In the genomic region with DNA sequence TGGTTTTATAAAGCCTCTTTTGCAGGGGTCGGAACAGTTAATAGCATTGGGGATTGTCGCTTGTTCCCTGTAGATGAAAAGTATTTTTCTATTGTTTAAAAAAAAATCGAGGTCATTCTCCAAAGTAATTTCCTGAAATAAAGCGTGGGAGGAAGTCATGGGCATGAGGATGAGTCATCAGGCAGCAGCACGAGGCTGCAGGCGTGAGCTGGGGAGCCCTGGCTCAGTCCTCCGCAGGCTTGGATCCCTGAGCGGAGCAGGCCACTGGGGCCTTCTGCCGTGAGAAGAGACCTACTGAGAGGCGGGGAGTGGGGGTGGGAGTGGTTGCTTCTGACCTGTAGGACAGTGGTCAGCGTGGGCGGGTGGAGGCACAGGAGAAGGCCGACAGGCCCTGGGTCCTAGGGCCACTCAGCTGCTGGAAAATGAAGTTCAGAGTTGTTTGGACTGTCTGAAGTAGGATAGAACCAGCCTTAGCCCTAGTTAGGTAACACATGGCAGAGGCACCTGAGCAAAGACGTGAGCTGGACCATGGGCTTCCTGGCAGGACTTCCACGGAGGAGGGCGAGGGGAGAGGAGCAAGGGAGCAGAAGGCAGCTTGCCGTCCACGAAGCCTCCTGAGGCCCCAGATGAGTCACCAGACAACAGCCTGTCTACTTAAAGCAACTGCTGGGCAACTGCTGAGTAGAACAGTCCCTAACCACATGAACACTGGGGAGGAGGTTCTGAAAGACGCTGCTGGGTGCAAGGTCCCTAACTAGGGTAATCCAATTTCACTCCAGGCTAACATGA, we compare ENCODE assay signal across 8 cellular contexts. TPM values are rescaled to one million over a fixed set of nuclear protein-coding genes. Genes with fewer than 3 reads are reported as not detected.
DNase-seq lines count a peak whose midpoint lies in the region; ATAC-seq lines count a peak whose summit lies in the region.

No MANE protein-coding gene starts in this region.

- intact Hi-C loops in CD4-positive, alpha-beta memory T cell (cut with micrococcal nuclease), result no loop called here

- H3K4me1 Mint-ChIP-seq in CD4-positive, alpha-beta memory T cell, result peaks cover 23 to 50% (median 32%) of the 10 kb centered on the region in 4 donors
- peaks cover 25% of the 10 kb centered on the region for H3K4me1 Mint-ChIP-seq in T-helper 1 cell treated with Interleukin-12 subunit alpha and Interleukin-12 subunit beta and Interleukin-4 antibody, amounts not matched to agents 30 μg/mL and 1 μg/mL, for 36 hours (ENCODE audit: low read depth)
- H3K4me1 Mint-ChIP-seq in central memory CD8-positive, alpha-beta T cell, result peaks cover 25% of the 10 kb centered on the region

- POLR2A ChIA-PET in CD4-positive, alpha-beta memory T cell (lab: Charles Lee; ENCODE audit: partially characterized antibody), result interaction anchor here (0.6 to 3.6 kb wide), 6 partner anchors 10 to 56 kb away, joined by 3 to 17 read pairs (median 6); a partner anchor contains a TSS

- ATAC-seq in HG02852 (IDR thresholded peaks at IDR 0.05; ENCODE audit: unreplicated experiment), result peak; percentile 72
- no peak for ATAC-seq in central memory CD8-positive, alpha-beta T cell (replicated peaks; ENCODE audit: extremely low read depth, poor library complexity, severe bottlenecking)

- DNase-seq in CD4-positive, alpha-beta memory T cell, result peak; percentile 19 to 68 (median 27)
- DNase-seq in central memory CD8-positive, alpha-beta T cell (ENCODE audit: low spot score in 2 of 2), result no peak
- DNase-seq in left kidney (ENCODE audit: low read depth, low spot score) (peak; percentile 54), NCI-H748 (lab: John Stamatoyannopoulos, UW; ENCODE audit: unreplicated experiment) (no peak), putamen (ENCODE audit: low spot score) (no peak)
- peak; percentile 52 for DNase-seq in stimulated activated CD4-positive, alpha-beta T cell treated with anti-CD3 and anti-CD28 coated beads, Interleukin-4, amount 100 ng/mL, for 24 hours

- H3K4me3 ChIP-seq in CD4-positive, alpha-beta memory T cell (ENCODE audit: low read length in 2 of 2), result no peak overlapping the region

- peaks cover 0 to 6% (median 3%) of the 10 kb centered on the region in 8 donors for H3K9me3 Mint-ChIP-seq in CD4-positive, alpha-beta memory T cell
- H3K9me3 Mint-ChIP-seq in T-helper 1 cell treated with Interleukin-12 subunit alpha and Interleukin-12 subunit beta and Interleukin-4 antibody, amounts not matched to agents 30 μg/mL and 1 μg/mL, for 36 hours, result peaks cover 15% of the 10 kb centered on the region
- no peaks in the 10 kb centered on the region for H3K9me3 Mint-ChIP-seq in central memory CD8-positive, alpha-beta T cell

- H3K9me3 ChIP-seq in CD4-positive, alpha-beta memory T cell (ENCODE audit: control insufficient read depth in 1 of 2, low read length in 2 of 2), result no peaks in the 10 kb centered on the region

- CTCF ChIA-PET in CD4-positive, alpha-beta memory T cell (lab: Charles Lee; ENCODE audit: partially characterized antibody), result interaction anchor here (0.7 to 4.3 kb wide), 8 partner anchors 9 to 163 kb away, joined by 3 to 13 read pairs (median 4); a partner anchor contains a TSS

- peak overlapping the region; percentile 86 to 95 (median 92) for H3K27ac Mint-ChIP-seq in CD4-positive, alpha-beta memory T cell
- peak overlapping the region; percentile 69 for H3K27ac Mint-ChIP-seq in T-helper 1 cell treated with Interleukin-12 subunit alpha and Interleukin-12 subunit beta and Interleukin-4 antibody, amounts not matched to agents 30 μg/mL and 1 μg/mL, for 36 hours
- peak overlapping the region; percentile 44 for H3K27ac Mint-ChIP-seq in central memory CD8-positive, alpha-beta T cell (ENCODE audit: low read depth)

- H3K36me3 ChIP-seq in CD4-positive, alpha-beta memory T cell (ENCODE audit: insufficient read depth, low read length), result no peaks in the 10 kb centered on the region

- no peaks in the 10 kb centered on the region for H3K27me3 ChIP-seq in CD4-positive, alpha-beta memory T cell (ENCODE audit: insufficient read depth, low read length)

- peaks cover 38% of the 10 kb centered on the region for H3K4me1 ChIP-seq in CD4-positive, alpha-beta memory T cell (ENCODE audit: insufficient read depth, low read length)

- peak overlapping the region; percentile 1 to 71 (median 34) for H3K4me3 Mint-ChIP-seq in CD4-positive, alpha-beta memory T cell
- H3K4me3 Mint-ChIP-seq in T-helper 1 cell treated with Interleukin-12 subunit alpha and Interleukin-12 subunit beta and Interleukin-4 antibody, amounts not matched to agents 30 μg/mL and 1 μg/mL, for 36 hours, result peak overlapping the region; percentile 14
- no peak overlapping the region for H3K4me3 Mint-ChIP-seq in central memory CD8-positive, alpha-beta T cell

- H3K27ac ChIP-seq in CD4-positive, alpha-beta memory T cell (ENCODE audit: low read depth, low read length), result peak overlapping the region; percentile 33

- H3K27me3 Mint-ChIP-seq in CD4-positive, alpha-beta memory T cell, result no peaks in the 10 kb centered on the region
- H3K27me3 Mint-ChIP-seq in T-helper 1 cell treated with Interleukin-12 subunit alpha and Interleukin-12 subunit beta and Interleukin-4 antibody, amounts not matched to agents 30 μg/mL and 1 μg/mL, for 36 hours (ENCODE audit: low read depth), result no peaks in the 10 kb centered on the region
- H3K27me3 Mint-ChIP-seq in central memory CD8-positive, alpha-beta T cell, result no peaks in the 10 kb centered on the region

- peaks cover 0 to 8% of the 10 kb centered on the region in 2 donors for H3K36me3 Mint-ChIP-seq in CD4-positive, alpha-beta memory T cell
- H3K36me3 Mint-ChIP-seq in T-helper 1 cell treated with Interleukin-12 subunit alpha and Interleukin-12 subunit beta and Interleukin-4 antibody, amounts not matched to agents 30 μg/mL and 1 μg/mL, for 36 hours (ENCODE audit: low read depth), result peaks cover 12% of the 10 kb centered on the region
- peaks cover 3% of the 10 kb centered on the region for H3K36me3 Mint-ChIP-seq in central memory CD8-positive, alpha-beta T cell (ENCODE audit: insufficient read depth)

RNA-seq across cellular contexts. Expression of a gene that starts 21.1 kb away (rescaled TPM):
- total RNA-seq in CD4-positive, alpha-beta memory T cell, result 10 to 100 TPM; 46.3 to 51.1 TPM
- polyA plus RNA-seq in CD4-positive, alpha-beta memory T cell, result 10 to 100 TPM; 88.6 to 98.1 TPM

RNA-seq across cellular contexts. Expression of a gene that starts 56.5 kb away (rescaled TPM):
- 10 to 100 TPM; 67.2 to 73.4 TPM for total RNA-seq in CD4-positive, alpha-beta memory T cell
- polyA plus RNA-seq in CD4-positive, alpha-beta memory T cell, result 10 to 100 TPM; 82.1 to 89.3 TPM

Comparison
In these comparisons a context has a peak if more than half of its experiments do, and no peak if none do; other contexts are left out.
1. DNase-seq: peak in CD4-positive, alpha-beta memory T cell (5 of 5), left kidney (single experiment) and stimulated activated CD4-positive, alpha-beta T cell treated with anti-CD3 and anti-CD28 coated beads, Interleukin-4, amount 100 ng/mL, for 24 hours (single experiment); none in central memory CD8-positive, alpha-beta T cell (0 of 2), NCI-H748 (single experiment) and putamen (single experiment).
2. Peak in every context shown above with its lines, with median percentiles within 50 percentile points of each other: H3K27ac Mint-ChIP-seq.